Comparison of ENCODE assay signal across 8 cellular contexts in genomic region chr6:19999319-20000191, GRCh38.
A peak's percentile ranks its signal among the peaks of the same experiment; 100 is the strongest.
DNase-seq lines count a peak whose midpoint lies in the region; ATAC-seq and TF ChIP-seq lines count a peak whose summit lies in the region.

No MANE protein-coding gene starts in this region.

- no peaks in the 10 kb centered on the region for H3K27me3 ChIP-seq in naive thymus-derived CD4-positive, alpha-beta T cell (ENCODE audit: control insufficient read depth in 2 of 2, insufficient read depth in 2 of 2, low read length in 2 of 2)
- peaks cover 0 to 13% (median 0%) of the 10 kb centered on the region in 7 donors for H3K27me3 ChIP-seq in spleen (replicated peaks in 1 of 7)

- TF ChIP-seq POLR2A in spleen (IDR thresholded peaks at IDR 0.05), result no peak

- WGBS in spleen, 5 donors, result 55 to 84% (median 70%) methylated on average over 7 of the region's 7 CpGs

- no peak for TF ChIP-seq CTCF in spleen (IDR thresholded peaks at IDR 0.05 in 8 of 11, conservative IDR thresholded peaks at IDR 0.05 in 3 of 11)

- ATAC-seq in GM19438 (IDR thresholded peaks at IDR 0.05; ENCODE audit: low read depth, unreplicated experiment) (peak; percentile 96), HG03378 (IDR thresholded peaks at IDR 0.05; ENCODE audit: unreplicated experiment) (peak; percentile 92)
- peak; percentile 38 for ATAC-seq in naive thymus-derived CD4-positive, alpha-beta T cell

- peaks cover 0 to 4% (median 0%) of the 10 kb centered on the region in 5 donors for H3K36me3 Mint-ChIP-seq in naive thymus-derived CD4-positive, alpha-beta T cell
- H3K36me3 Mint-ChIP-seq in activated T-helper 2 cell treated with anti-CD3 and anti-CD28 coated beads, Interferon-gamma antibody, Interleukin-2, Interleukin-4, amounts not matched to agents 10 μg/mL and 5 μg/mL and 100 μg/mL, durations not matched to agents 14 hours and 24 hours and 36 hours (ENCODE audit: low read depth), result no peaks in the 10 kb centered on the region

- DNase-seq in DMS 273 (lab: John Stamatoyannopoulos, UW; ENCODE audit: unreplicated experiment) (peak; percentile 49), RPMI8226 (peak; percentile 58), spleen (no peak), germinal center (ENCODE audit: low spot score) (no peak)
- no peak for DNase-seq in naive thymus-derived CD4-positive, alpha-beta T cell
- no peak for DNase-seq in activated T-helper 2 cell treated with anti-CD3 and anti-CD28 coated beads, Interferon-gamma antibody, Interleukin-2, Interleukin-4, amounts not matched to agents 10 μg/mL and 5 μg/mL and 100 μg/mL, durations not matched to agents 14 hours and 24 hours and 36 hours (ENCODE audit: low spot score)

- no peaks in the 10 kb centered on the region for H3K4me1 ChIP-seq in naive thymus-derived CD4-positive, alpha-beta T cell (ENCODE audit: control insufficient read depth in 2 of 2, insufficient read depth in 2 of 2, low read length in 2 of 2)
- H3K4me1 ChIP-seq in spleen, result no peaks in the 10 kb centered on the region

- H3K9me3 ChIP-seq in naive thymus-derived CD4-positive, alpha-beta T cell (ENCODE audit: control insufficient read depth in 2 of 3, low read length in 3 of 3), result no peaks in the 10 kb centered on the region
- H3K9me3 ChIP-seq in spleen, result peaks cover 0 to 9% (median 3%) of the 10 kb centered on the region in 8 donors

- no peaks in the 10 kb centered on the region for H3K36me3 ChIP-seq in naive thymus-derived CD4-positive, alpha-beta T cell (ENCODE audit: control insufficient read depth in 2 of 3, insufficient read depth in 3 of 3, low read length in 3 of 3)
- no peaks in the 10 kb centered on the region for H3K36me3 ChIP-seq in spleen

- POLR2A ChIA-PET in naive thymus-derived CD4-positive, alpha-beta T cell (lab: Charles Lee), result no interaction called here

- peaks cover 2 to 27% (median 7%) of the 10 kb centered on the region in 5 donors for H3K27me3 Mint-ChIP-seq in naive thymus-derived CD4-positive, alpha-beta T cell
- peaks cover 3% of the 10 kb centered on the region for H3K27me3 Mint-ChIP-seq in activated T-helper 2 cell treated with anti-CD3 and anti-CD28 coated beads, Interferon-gamma antibody, Interleukin-2, Interleukin-4, amounts not matched to agents 10 μg/mL and 5 μg/mL and 100 μg/mL, durations not matched to agents 14 hours and 24 hours and 36 hours (ENCODE audit: low read depth)

- H3K4me3 ChIP-seq in naive thymus-derived CD4-positive, alpha-beta T cell (ENCODE audit: low read length), result no peak overlapping the region
- H3K4me3 ChIP-seq in spleen, result no peak overlapping the region

- intact Hi-C loops in naive thymus-derived CD4-positive, alpha-beta T cell (cut with micrococcal nuclease), result no loop called here
- intact Hi-C loops in spleen (cut with DNase I; ENCODE audit: low total_unique reads), result no loop called here
- intact Hi-C loops in activated T-helper 2 cell treated with anti-CD3 and anti-CD28 coated beads, Interferon-gamma antibody, Interleukin-2, Interleukin-4, amounts not matched to agents 10 μg/mL and 5 μg/mL and 100 μg/mL, durations not matched to agents 14 hours and 24 hours and 36 hours (cut with micrococcal nuclease), result no loop called here

- H3K4me1 Mint-ChIP-seq in naive thymus-derived CD4-positive, alpha-beta T cell, result peaks cover 0 to 4% (median 0%) of the 10 kb centered on the region in 7 donors
- no peaks in the 10 kb centered on the region for H3K4me1 Mint-ChIP-seq in activated T-helper 2 cell treated with anti-CD3 and anti-CD28 coated beads, Interferon-gamma antibody, Interleukin-2, Interleukin-4, amounts not matched to agents 10 μg/mL and 5 μg/mL and 100 μg/mL, durations not matched to agents 14 hours and 24 hours and 36 hours (ENCODE audit: low read depth)

- peaks cover 0 to 7% (median 5%) of the 10 kb centered on the region in 11 donors for H3K9me3 Mint-ChIP-seq in naive thymus-derived CD4-positive, alpha-beta T cell
- H3K9me3 Mint-ChIP-seq in activated T-helper 2 cell treated with anti-CD3 and anti-CD28 coated beads, Interferon-gamma antibody, Interleukin-2, Interleukin-4, amounts not matched to agents 10 μg/mL and 5 μg/mL and 100 μg/mL, durations not matched to agents 14 hours and 24 hours and 36 hours, result peaks cover 6% of the 10 kb centered on the region

- CTCF ChIA-PET in naive thymus-derived CD4-positive, alpha-beta T cell (lab: Charles Lee), result no interaction called here

- peak overlapping the region in 1 of 9 donors; percentile 0 for H3K27ac Mint-ChIP-seq in naive thymus-derived CD4-positive, alpha-beta T cell
- H3K27ac Mint-ChIP-seq in activated T-helper 2 cell treated with anti-CD3 and anti-CD28 coated beads, Interferon-gamma antibody, Interleukin-2, Interleukin-4, amounts not matched to agents 10 μg/mL and 5 μg/mL and 100 μg/mL, durations not matched to agents 14 hours and 24 hours and 36 hours, result no peak overlapping the region

- no peak overlapping the region for H3K27ac ChIP-seq in naive thymus-derived CD4-positive, alpha-beta T cell (ENCODE audit: low read depth, low read length)
- no peak overlapping the region for H3K27ac ChIP-seq in spleen

- H3K4me3 Mint-ChIP-seq in naive thymus-derived CD4-positive, alpha-beta T cell, result no peak overlapping the region
- H3K4me3 Mint-ChIP-seq in activated T-helper 2 cell treated with anti-CD3 and anti-CD28 coated beads, Interferon-gamma antibody, Interleukin-2, Interleukin-4, amounts not matched to agents 10 μg/mL and 5 μg/mL and 100 μg/mL, durations not matched to agents 14 hours and 24 hours and 36 hours (ENCODE audit: low read depth), result no peak overlapping the region

Comparison
In these comparisons a context has a peak if more than half of its experiments do, and no peak if none do; other contexts are left out.
1. DNase-seq: peak in DMS 273 (single experiment) and RPMI8226 (single experiment); none in naive thymus-derived CD4-positive, alpha-beta T cell (0 of 9), spleen (single experiment), germinal center (single experiment) and activated T-helper 2 cell treated with anti-CD3 and anti-CD28 coated beads, Interferon-gamma antibody, Interleukin-2, Interleukin-4, amounts not matched to agents 10 μg/mL and 5 μg/mL and 100 μg/mL, durations not matched to agents 14 hours and 24 hours and 36 hours (single experiment).
2. ATAC-seq: peak in every context shown above with its lines; median percentile 96 in GM19438; 92 in HG03378; 38 in naive thymus-derived CD4-positive, alpha-beta T cell.